ENCODE assay signal across 23 cellular contexts in genomic region chr14:100739306-100739705, GRCh38. TPM values are rescaled to one million over a fixed set of nuclear protein-coding genes. Genes with fewer than 3 reads are reported as not detected.
DNase-seq lines count a peak whose midpoint lies in the region; ATAC-seq and TF ChIP-seq lines count a peak whose summit lies in the region.
"Had no signal": no experiment of that assay in that cellular context is flagged by ENCODE, and none has a peak within 500 bp of the region (broad histone marks: within the 10 kb centered on the region; RNA-seq: fewer than 3 reads in every experiment).

No MANE protein-coding gene starts in this region.

- H3K9me3 Mint-ChIP-seq in natural killer cell = no peaks in the 10 kb centered on the region
- H3K9me3 Mint-ChIP-seq in natural killer cell treated with Interleukin-12 subunit alpha and Interleukin-12 subunit beta and Interleukin-15 and Interleukin-18, amount 100 ng/mL, for 72 hours = no peaks in the 10 kb centered on the region
- H3K9me3 Mint-ChIP-seq: CD8-positive, alpha-beta T cell; H9; HFFc6 had no signal

- ATAC-seq in natural killer cell (no peak), sciatic nerve (no peak), T-helper 17 cell (no peak)
- ATAC-seq in natural killer cell treated with Interleukin-12 subunit alpha and Interleukin-12 subunit beta and Interleukin-15 and Interleukin-18, amount 100 ng/mL, for 72 hours = no peak
- ATAC-seq: CD8-positive, alpha-beta T cell had no signal

- H3K4me1 Mint-ChIP-seq in natural killer cell (no peaks in the 10 kb centered on the region), T-helper 17 cell (peaks cover 2% of the 10 kb centered on the region)
- H3K4me1 Mint-ChIP-seq in natural killer cell treated with Interleukin-12 subunit alpha and Interleukin-12 subunit beta and Interleukin-15 and Interleukin-18, amount 100 ng/mL, for 72 hours (ENCODE audit: low read depth in 2 of 2) = no peaks in the 10 kb centered on the region

- DNase-seq in natural killer cell = peak; percentile 4
- DNase-seq in natural killer cell treated with Interleukin-12 subunit alpha and Interleukin-12 subunit beta and Interleukin-15 and Interleukin-18, amount 100 ng/mL, for 72 hours (ENCODE audit: low spot score) = no peak
- DNase-seq in sciatic nerve (ENCODE audit: low spot score) = peak; percentile 32
- DNase-seq in HT-29 (ENCODE audit: low spot score) = no peak
- no peak for DNase-seq in T-helper 17 cell
- DNase-seq in NCI-H526 treated with DMSO at 0.1 percent for 48 hours (lab: John Stamatoyannopoulos, UW) = no peak
- no peak for DNase-seq in DMS114 treated with DMSO at 0.1 percent for 48 hours (lab: John Stamatoyannopoulos, UW; ENCODE audit: unreplicated experiment)
- DNase-seq: AML-193; C1 segment of cervical spinal cord; CD8-positive, alpha-beta T cell; HFFc6; Kasumi-1; NCI-H1694; NCI-H2081; NCI-H2171; NCI-H345; NCI-H524 treated with DMSO at 0.1 percent for 48 hours; Right ventricle myocardium superior had no signal

- H3K27ac ChIP-seq in mesodermal cell (ENCODE audit: low read depth, low read length, severe bottlenecking) = peak overlapping the region; percentile 2

- H3K4me1 ChIP-seq in mesodermal cell (ENCODE audit: control insufficient read depth, insufficient read depth, low read length, poor library complexity, severe bottlenecking) = no peaks in the 10 kb centered on the region

- H3K36me3 Mint-ChIP-seq in natural killer cell = no peaks in the 10 kb centered on the region
- H3K36me3 Mint-ChIP-seq in natural killer cell treated with Interleukin-12 subunit alpha and Interleukin-12 subunit beta and Interleukin-15 and Interleukin-18, amount 100 ng/mL, for 72 hours = no peaks in the 10 kb centered on the region
- H3K36me3 Mint-ChIP-seq in T-helper 17 cell (ENCODE audit: low read depth) = no peaks in the 10 kb centered on the region
- H3K36me3 Mint-ChIP-seq: CD8-positive, alpha-beta T cell had no signal

- H3K4me3 Mint-ChIP-seq in natural killer cell (no peak overlapping the region), T-helper 17 cell (no peak overlapping the region)
- no peak overlapping the region for H3K4me3 Mint-ChIP-seq in natural killer cell treated with Interleukin-12 subunit alpha and Interleukin-12 subunit beta and Interleukin-15 and Interleukin-18, amount 100 ng/mL, for 72 hours
- H3K4me3 Mint-ChIP-seq: CD8-positive, alpha-beta T cell; H9; HFFc6 had no signal

- H3K9me3 ChIP-seq in mesodermal cell (ENCODE audit: control insufficient read depth, low read length) (peaks cover 4% of the 10 kb centered on the region), T-helper 17 cell (ENCODE audit: control insufficient read depth, low read length, poor library complexity, severe bottlenecking) (no peaks in the 10 kb centered on the region)

- 88 to 97% methylated on average over 10 to 11 of the region's 11 CpGs for WGBS in mesodermal cell (ENCODE audit: insufficient coverage in 2 of 2), 2 experiments

- no peaks in the 10 kb centered on the region for H3K36me3 ChIP-seq in mesodermal cell (ENCODE audit: control insufficient read depth, insufficient read depth, low read length)

- no peak overlapping the region for H3K27ac Mint-ChIP-seq in natural killer cell
- no peak overlapping the region for H3K27ac Mint-ChIP-seq in natural killer cell treated with Interleukin-12 subunit alpha and Interleukin-12 subunit beta and Interleukin-15 and Interleukin-18, amount 100 ng/mL, for 72 hours
- no peak overlapping the region for H3K27ac Mint-ChIP-seq in T-helper 17 cell
- H3K27ac Mint-ChIP-seq: CD8-positive, alpha-beta T cell; HFFc6 had no signal

- H3K4me3 ChIP-seq in mesodermal cell (ENCODE audit: extremely low read depth, insufficient read depth, low read length, poor library complexity, severe bottlenecking) = no peak overlapping the region

- H3K27me3 Mint-ChIP-seq in natural killer cell (ENCODE audit: low read depth in 2 of 2) (no peaks in the 10 kb centered on the region), T-helper 17 cell (peaks cover 16% of the 10 kb centered on the region)
- peaks cover 0 to 4% of the 10 kb centered on the region in 2 donors for H3K27me3 Mint-ChIP-seq in natural killer cell treated with Interleukin-12 subunit alpha and Interleukin-12 subunit beta and Interleukin-15 and Interleukin-18, amount 100 ng/mL, for 72 hours

- intact Hi-C loops in natural killer cell (cut with micrococcal nuclease) (no loop called here), sciatic nerve (cut with DNase I) (no loop called here)

- no peak for TF ChIP-seq CTCF in natural killer cell (IDR thresholded peaks at IDR 0.05)

RNA-seq across cellular contexts. Expression of gene DLK1, which starts 12.6 kb away (rescaled TPM):
- not detected for total RNA-seq in natural killer cell
- not detected for total RNA-seq in natural killer cell treated with Interleukin-12 subunit alpha and Interleukin-12 subunit beta and Interleukin-15 and Interleukin-18, amount 100 ng/mL, for 72 hours
- 147 TPM for polyA plus RNA-seq in mesodermal cell (2013, experiment 1 of 2)
- polyA plus RNA-seq in mesodermal cell (2013, experiment 2 of 2) = 112 TPM
- 0.22 TPM for total RNA-seq in sciatic nerve
- not detected in 2 replicates for total RNA-seq in HT-29 (2014; rRNA removed; shearing (Covaris generic))
- under 1 TPM in 1 of 2 donors, not detected in 1; 0.91 TPM for total RNA-seq in T-helper 17 cell
- total RNA-seq: A172; CD8-positive, alpha-beta T cell; HFFc6; MCF 10A; RPMI7951 had no signal

Comparison
In these comparisons a context has a peak if more than half of its experiments do, and no peak if none do; other contexts are left out.
1. DNase-seq: peak in natural killer cell (single experiment) and sciatic nerve (single experiment); none in natural killer cell treated with Interleukin-12 subunit alpha and Interleukin-12 subunit beta and Interleukin-15 and Interleukin-18, amount 100 ng/mL, for 72 hours (single experiment), HT-29 (single experiment), T-helper 17 cell (0 of 3), NCI-H526 treated with DMSO at 0.1 percent for 48 hours (single experiment) and DMS114 treated with DMSO at 0.1 percent for 48 hours (single experiment).